Comparison of ENCODE assay signal across 8 cellular contexts in genomic region chr9:22446950-22447606, GRCh38. TPM values are rescaled to one million over a fixed set of nuclear protein-coding genes. Genes with fewer than 3 reads are reported as not detected.
DNase-seq lines count a peak whose midpoint lies in the region.

No MANE protein-coding gene starts in this region.

- H3K4me1 ChIP-seq in HAP-1 (0 out of 2 replicates have a peak, but pooled peaks cover 3% of the 10 kb centered on the region), esophagus (ENCODE audit: control insufficient read depth in 2 of 2, insufficient read depth in 2 of 2, low read length in 1 of 2) (no peaks in the 10 kb centered on the region), stomach smooth muscle (ENCODE audit: control insufficient read depth, insufficient read depth, low read length) (no peaks in the 10 kb centered on the region)

- H3K36me3 ChIP-seq in HAP-1 (replicated peaks) (no peaks in the 10 kb centered on the region), esophagus (ENCODE audit: control insufficient read depth in 2 of 2, insufficient read depth in 2 of 2, low read length in 1 of 2) (no peaks in the 10 kb centered on the region), stomach smooth muscle (ENCODE audit: control insufficient read depth in 2 of 2, insufficient read depth in 2 of 2, low read length in 2 of 2) (no peaks in the 10 kb centered on the region)

- in situ Hi-C loops in HAP-1 (cut with MboI; ENCODE audit: low sequenced_read_pairs): loop anchor here (25.0 kb wide), 1 partner anchor 460 kb away; the partner anchor contains the start of genes CDKN2A and CDKN2B-AS1

- peak overlapping the region; percentile 54 for H3K4me3 ChIP-seq in HAP-1
- H3K4me3 ChIP-seq in esophagus (ENCODE audit: low read depth in 1 of 2, low read length in 2 of 2): peak overlapping the region; percentile 57 to 82
- H3K4me3 ChIP-seq in stomach smooth muscle (ENCODE audit: low read length in 2 of 2): peak overlapping the region; percentile 62 to 75

- peak overlapping the region; percentile 87 to 94 for H3K27ac ChIP-seq in esophagus (ENCODE audit: low read depth in 2 of 2, low read length in 1 of 2)
- peak overlapping the region; percentile 47 for H3K27ac ChIP-seq in stomach smooth muscle (ENCODE audit: low read length)

- no peaks in the 10 kb centered on the region for H3K27me3 ChIP-seq in HAP-1 (ENCODE audit: low read depth)
- H3K27me3 ChIP-seq in esophagus (ENCODE audit: control insufficient read depth in 1 of 2, insufficient read depth in 2 of 2, low read length in 2 of 2): no peaks in the 10 kb centered on the region
- H3K27me3 ChIP-seq in stomach smooth muscle (ENCODE audit: control insufficient read depth in 1 of 2, insufficient read depth in 2 of 2, low read length in 2 of 2): no peaks in the 10 kb centered on the region

- WGBS in esophagus, 2 donors: 1 to 2% methylated on average over 57 to 70 of the region's 70 CpGs

- DNase-seq in DMS79 (lab: John Stamatoyannopoulos, UW): peak; percentile 7
- DNase-seq in HAP-1 (ENCODE audit: low spot score in 2 of 2): peak; percentile 55 to 76
- DNase-seq in NCI-H1694 (lab: John Stamatoyannopoulos, UW): peak; percentile 62
- DNase-seq in activated CD4-positive, alpha-beta T cell treated with anti-CD3 and anti-CD28 coated beads, Interleukin-2, amount 50 U/mL, for 1 hour: peak; percentile 20
- DNase-seq in mucosa of gallbladder (ENCODE audit: low spot score): peak; percentile 67
- DNase-seq in amniotic stem cell (lab: John Stamatoyannopoulos, UW): no peak

- H3K9ac ChIP-seq in stomach smooth muscle (ENCODE audit: low read length in 2 of 2): peak overlapping the region; percentile 53 to 63

- H3K9me3 ChIP-seq in HAP-1 (no peaks in the 10 kb centered on the region), esophagus (ENCODE audit: control insufficient read depth in 2 of 2, insufficient read depth in 1 of 2, low read depth in 1 of 2, low read length in 1 of 2) (no peaks in the 10 kb centered on the region), stomach smooth muscle (ENCODE audit: control insufficient read depth in 2 of 2, low read length in 2 of 2) (no peaks in the 10 kb centered on the region)

RNA-seq across cellular contexts. Expression of gene DMRTA1, which starts 0.5 kb away (rescaled TPM):
- 1 to 10 TPM; 1.0 to 1.5 TPM for polyA plus RNA-seq in esophagus
- total RNA-seq in mucosa of gallbladder: 3.4 TPM
